16 cellular contexts compared by ENCODE assay signal in genomic region chr2:231326404-231326803, GRCh38.
A peak's percentile ranks its signal among the peaks of the same experiment; 100 is the strongest.
DNase-seq lines count a peak whose midpoint lies in the region; ATAC-seq, FAIRE-seq and TF ChIP-seq lines count a peak whose summit lies in the region.
"Had no signal": no experiment of that assay in that cellular context is flagged by ENCODE, and none has a peak within 500 bp of the region (broad histone marks: within the 10 kb centered on the region; RNA-seq: fewer than 3 reads in every experiment).

No MANE protein-coding gene starts in this region.

- ATAC-seq in HepG2 (peak; percentile 49; the same call in 1 of the 3 replicates), right lobe of liver (no peak), WTC11 (peak; percentile 78)
- no peak for ATAC-seq in activated naive CD4-positive, alpha-beta T cell treated with anti-CD3 and anti-CD28 coated beads, Interleukin-2, amount 50 U/mL, for 72 hours
- ATAC-seq: GM12878, HCT116 had no signal

- H3K27me3 ChIP-seq in HepG2 (ENCODE audit: control insufficient read depth in 1 of 2, insufficient read depth in 2 of 2, low read length in 2 of 2) (no peaks in the 10 kb centered on the region), right lobe of liver (no peaks in the 10 kb centered on the region), HAP-1 (ENCODE audit: low read depth) (no peaks in the 10 kb centered on the region)
- H3K27me3 ChIP-seq: BE2C had no signal

- no peak overlapping the region for H3K4me2 ChIP-seq in HepG2 (ENCODE audit: low read depth, low read length)

- FAIRE-seq in HepG2 (lab: Jason Lieb, UNC) (no peak), kidney (lab: Jason Lieb, UNC) (no peak)
- FAIRE-seq: A204.1, GM12878 had no signal

- peaks cover 12% of the 10 kb centered on the region for H3K36me3 Mint-ChIP-seq in WTC11
- no peaks in the 10 kb centered on the region for H3K36me3 Mint-ChIP-seq in activated naive CD4-positive, alpha-beta T cell treated with anti-CD3 and anti-CD28 coated beads, Interleukin-2, amount 50 U/mL, for 72 hours
- H3K36me3 Mint-ChIP-seq: CD4-positive, alpha-beta memory T cell had no signal

- H3K4me1 ChIP-seq in HepG2 (ENCODE audit: insufficient read depth, low read length): no peaks in the 10 kb centered on the region
- no peaks in the 10 kb centered on the region for H3K4me1 ChIP-seq in right lobe of liver
- no peaks in the 10 kb centered on the region for H3K4me1 ChIP-seq in kidney (ENCODE audit: control insufficient read depth in 1 of 2, insufficient read depth in 1 of 2, low read depth in 1 of 2, low read length in 2 of 2)
- peaks cover 6% of the 10 kb centered on the region; the same call in 1 of the 2 replicates for H3K4me1 ChIP-seq in HAP-1
- H3K4me1 ChIP-seq: BE2C had no signal

- peaks cover 24% of the 10 kb centered on the region for H3K4me1 Mint-ChIP-seq in WTC11

- no peaks in the 10 kb centered on the region for H3K27me3 Mint-ChIP-seq in WTC11 (ENCODE audit: low read depth)

- intact Hi-C loops in HepG2 (cut with micrococcal nuclease; ENCODE audit: unreplicated experiment) (no loop called here), right lobe of liver (cut with DNase I) (no loop called here), kidney (cut with DNase I) (no loop called here)

- H3K27ac ChIP-seq in HepG2 (ENCODE audit: extremely low read length, insufficient read depth, low read length) (no peak overlapping the region), right lobe of liver (no peak overlapping the region), kidney (ENCODE audit: low read depth in 2 of 2, low read length in 2 of 2) (no peak overlapping the region)
- H3K27ac ChIP-seq: C4-2B, HL-60 had no signal

- 85% methylated on average over 3 of the region's 3 CpGs for WGBS in HepG2 (ENCODE audit: low lambda C conversion rate)
- WGBS in right lobe of liver (ENCODE audit: insufficient coverage, low coverage, low lambda C conversion rate, missing lambda C conversion rate): no CpG with 5 or more reads among the region's 3 CpGs

- POLR2A ChIA-PET in HepG2 (lab: Yijun Ruan, JAX) (no interaction called here), WTC11 (lab: Charles Lee) (interaction anchor here (1.1 kb wide), 1 partner anchor 68 kb away, joined by 3 read pairs; no protein-coding TSS in a partner anchor)

- CTCF ChIA-PET in HepG2 (lab: Yijun Ruan, JAX; ENCODE audit: low intra/inter-chr PET ratio, low total read pairs): no interaction called here
- CTCF ChIA-PET in WTC11 (lab: Charles Lee): interaction anchor here (0.5 to 1.2 kb wide), 7 partner anchors 11 to 99 kb away, joined by 3 to 6 read pairs (median 3); no protein-coding TSS in a partner anchor

- no peak overlapping the region for H3K4me3 Mint-ChIP-seq in WTC11
- H3K4me3 Mint-ChIP-seq: CD4-positive, alpha-beta memory T cell had no signal

- TF ChIP-seq RAD21 in HepG2 (CRISPR knock-in tag; IDR thresholded peaks at IDR 0.05): no peak

- H3K9me3 ChIP-seq in HepG2 (ENCODE audit: low read length) (no peaks in the 10 kb centered on the region), right lobe of liver (no peaks in the 10 kb centered on the region), kidney (ENCODE audit: control insufficient read depth in 1 of 2, low read length in 2 of 2) (no peaks in the 10 kb centered on the region), HAP-1 (no peaks in the 10 kb centered on the region)
- H3K9me3 ChIP-seq: BE2C had no signal

- no peak for TF ChIP-seq POLR2A in HepG2 (IDR thresholded peaks at IDR 0.05; ENCODE audit: insufficient read depth in 1 of 2, low read depth in 2 of 2, low read length in 2 of 2)
- no peak for TF ChIP-seq POLR2A in right lobe of liver (IDR thresholded peaks at IDR 0.05)

- TF ChIP-seq EP300 in HepG2 (IDR thresholded peaks at IDR 0.05; ENCODE audit: low read depth in 2 of 2, low read length in 2 of 2): no peak
- no peak for TF ChIP-seq EP300 in HepG2 (CRISPR knock-in tag; IDR thresholded peaks at IDR 0.05; ENCODE audit: borderline replicate concordance)

- in situ Hi-C loops in HepG2 (cut with HindIII; ENCODE audit: extremely low pct_ligation_motif_present, low pct_unique_long_range_greater_than_20kb) (no loop called here), HAP-1 (cut with MboI; ENCODE audit: low sequenced_read_pairs) (no loop called here)

- no peak overlapping the region for H3K9ac ChIP-seq in HepG2 (ENCODE audit: insufficient read depth, low read depth, low read length)
- H3K9ac ChIP-seq in kidney (ENCODE audit: low read length in 2 of 2): no peak overlapping the region

- peak overlapping the region; percentile 28; the same call in 1 of the 2 replicates for H3K27ac Mint-ChIP-seq in WTC11
- peak overlapping the region in 1 of 2 donors; percentile 62 for H3K27ac Mint-ChIP-seq in activated naive CD4-positive, alpha-beta T cell treated with anti-CD3 and anti-CD28 coated beads, Interleukin-2, amount 50 U/mL, for 72 hours

- H3K79me2 ChIP-seq in HepG2 (ENCODE audit: insufficient read depth, low read length): no peaks in the 10 kb centered on the region

- TF ChIP-seq CTCF in HepG2 (CRISPR knock-in tag; IDR thresholded peaks at IDR 0.05): no peak
- TF ChIP-seq CTCF in right lobe of liver (IDR thresholded peaks at IDR 0.05): no peak
- no peak for TF ChIP-seq CTCF in WTC11 (IDR thresholded peaks at IDR 0.05)
- no peak for TF ChIP-seq CTCF in kidney (IDR thresholded peaks at IDR 0.05; ENCODE audit: borderline replicate concordance, extremely low read depth, insufficient read depth)

- no peak for DNase-seq in HepG2 (ENCODE audit: low spot score)
- DNase-seq in right lobe of liver: no peak
- no peak for DNase-seq in WTC11 (ENCODE audit: low spot score)
- DNase-seq in kidney: peak; percentile 31
- no peak for DNase-seq in HAP-1 (ENCODE audit: low spot score in 2 of 2)
- DNase-seq in activated naive CD4-positive, alpha-beta T cell treated with anti-CD3 and anti-CD28 coated beads, Interleukin-2, amount 50 U/mL, for 72 hours (ENCODE audit: low spot score in 2 of 2): no peak
- no peak for DNase-seq in activated naive CD4-positive, alpha-beta T cell (lab: John Stamatoyannopoulos, UW)
- DNase-seq: BE2C; CD4-positive, alpha-beta memory T cell; DMS79; GOT3 had no signal

- H3K4me3 ChIP-seq in HepG2 (replicated peaks in 1 of 3; ENCODE audit: insufficient read depth in 1 of 3, low read depth in 2 of 3, low read length in 3 of 3) (no peak overlapping the region), right lobe of liver (no peak overlapping the region), kidney (ENCODE audit: low read length in 2 of 2) (no peak overlapping the region), HAP-1 (no peak overlapping the region)
- H3K4me3 ChIP-seq: GM12878 had no signal

- no peak overlapping the region for H2AFZ ChIP-seq in HepG2 (ENCODE audit: low read length)

- H3K36me3 ChIP-seq in HepG2 (replicated peaks in 1 of 2; ENCODE audit: control insufficient read depth in 1 of 2, insufficient read depth in 2 of 2, low read length in 2 of 2) (0 out of 5 replicates have a peak, but pooled peaks cover 0 to under 1% of the 10 kb centered on the region in 2 experiments), right lobe of liver (no peaks in the 10 kb centered on the region), kidney (ENCODE audit: control insufficient read depth in 1 of 2, insufficient read depth in 2 of 2, low read length in 2 of 2) (no peaks in the 10 kb centered on the region), HAP-1 (replicated peaks) (no peaks in the 10 kb centered on the region)

- no peaks in the 10 kb centered on the region for H4K20me1 ChIP-seq in HepG2 (ENCODE audit: insufficient read depth, low read length)

- H3K9me3 Mint-ChIP-seq in WTC11: no peaks in the 10 kb centered on the region; the same call in 1 of the 2 replicates
- no peaks in the 10 kb centered on the region for H3K9me3 Mint-ChIP-seq in activated naive CD4-positive, alpha-beta T cell treated with anti-CD3 and anti-CD28 coated beads, Interleukin-2, amount 50 U/mL, for 72 hours
- H3K9me3 Mint-ChIP-seq: CD4-positive, alpha-beta memory T cell had no signal

- no TSS peak for BruUV-seq in HepG2 (replicated peaks; lab: Mats Ljungman, UMichigan)

TF ChIP-seq in HepG2, 621 proteins besides CTCF, POLR2A, EP300 and RAD21 (continues in another document):
- TF ChIP-seq U2AF1 (optimal IDR thresholded peaks at IDR 0.05; ENCODE audit: low read depth, low read length) (no peak), HBP1 (CRISPR knock-in tag; IDR thresholded peaks at IDR 0.05; ENCODE audit: low read depth) (no peak), DMAP1 (CRISPR knock-in tag; IDR thresholded peaks at IDR 0.05) (no peak), ZNF839 (CRISPR knock-in tag; IDR thresholded peaks at IDR 0.05; ENCODE audit: borderline replicate concordance) (no peak), KDM1A (CRISPR knock-in tag; IDR thresholded peaks at IDR 0.05) (no peak), MATR3 (CRISPR knock-in tag; IDR thresholded peaks at IDR 0.05) (no peak)

TF ChIP-seq in WTC11, 78 proteins besides CTCF, POLR2A, EP300 and RAD21 (continues in another document):
- TF ChIP-seq NFYB (CRISPR knock-in tag; conservative IDR thresholded peaks at IDR 0.05; ENCODE audit: low read depth): no peak
- TF ChIP-seq CDX4 (CRISPR knock-in tag; IDR thresholded peaks at IDR 0.05; ENCODE audit: borderline replicate concordance): no peak

Comparison
In these comparisons a context has a peak if more than half of its experiments do, and no peak if none do; other contexts are left out.
1. ATAC-seq: peak in HepG2 (single experiment) and WTC11 (single experiment); none in right lobe of liver (0 of 4) and activated naive CD4-positive, alpha-beta T cell treated with anti-CD3 and anti-CD28 coated beads, Interleukin-2, amount 50 U/mL, for 72 hours (0 of 2).